ENCODE assay signal across 19 cellular contexts in the genomic region with DNA sequence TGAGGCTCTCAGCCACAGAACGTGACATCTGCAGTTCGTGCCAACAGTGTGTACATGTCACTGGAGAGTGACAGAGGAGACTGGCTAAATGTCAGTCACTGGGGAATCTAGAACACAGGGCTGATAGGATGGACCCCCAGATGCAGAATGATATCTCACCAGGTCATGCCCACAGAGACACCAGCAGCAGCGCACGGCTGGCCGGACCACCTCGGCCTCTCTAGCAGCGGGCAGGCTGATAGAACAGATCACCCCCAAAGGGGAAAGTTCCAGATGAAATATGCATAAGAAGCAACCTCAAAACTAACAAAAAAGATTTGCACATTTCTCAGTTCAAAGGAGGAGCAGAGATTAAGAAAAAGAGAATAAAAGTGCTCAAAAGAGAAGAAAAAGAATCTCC.
DNase-seq lines count a peak whose midpoint lies in the region; ATAC-seq and TF ChIP-seq lines count a peak whose summit lies in the region.
"Had no signal": no experiment of that assay in that cellular context is flagged by ENCODE, and none has a peak within 500 bp of the region (broad histone marks: within the 10 kb centered on the region; RNA-seq: fewer than 3 reads in every experiment).

No MANE protein-coding gene starts in this region.

- H3K36me3 ChIP-seq in neutrophil (no peaks in the 10 kb centered on the region), PC-3 (ENCODE audit: low read depth, low read length) (no peaks in the 10 kb centered on the region)
- H3K36me3 ChIP-seq: BLaER1 treated with 17β-estradiol and CSF1 and Interleukin-3, amounts not matched to agents 10 nM and 100 nM had no signal

- H3K36me3 Mint-ChIP-seq in activated CD8-positive, alpha-beta T cell treated with anti-CD3 and anti-CD28 coated beads, Interleukin-2, amount 10 ng/mL, durations not matched to agents 7 days and 5 days (ENCODE audit: low read depth) = no peaks in the 10 kb centered on the region
- no peaks in the 10 kb centered on the region for H3K36me3 Mint-ChIP-seq in activated CD8-positive, alpha-beta T cell treated with anti-CD3 and anti-CD28 coated beads for 36 hours (ENCODE audit: low read depth)
- H3K36me3 Mint-ChIP-seq in H9 (ENCODE audit: insufficient read depth in 1 of 3, low read depth in 3 of 3) = no peaks in the 10 kb centered on the region; a peak in 1 of 7 replicates
- H3K36me3 Mint-ChIP-seq: CD8-positive, alpha-beta T cell had no signal

- no peak overlapping the region for H2BK15ac ChIP-seq in H9 (ENCODE audit: low read depth, low read length)

- no peak overlapping the region for H3K9ac ChIP-seq in H9 (ENCODE audit: extremely low read depth, insufficient read length, low read length)
- no peak overlapping the region for H3K9ac ChIP-seq in PC-3 (ENCODE audit: low read length)
- H3K9ac ChIP-seq: BLaER1 treated with 17β-estradiol and CSF1 and Interleukin-3, amounts not matched to agents 10 nM and 100 nM had no signal

- CTCF ChIA-PET in activated CD8-positive, alpha-beta T cell treated with anti-CD3 and anti-CD28 coated beads, Interleukin-2, amount 10 ng/mL, durations not matched to agents 7 days and 5 days (lab: Charles Lee) = no interaction called here
- CTCF ChIA-PET in activated CD8-positive, alpha-beta T cell treated with anti-CD3 and anti-CD28 coated beads for 36 hours (lab: Charles Lee) = no interaction called here
- CTCF ChIA-PET in PC-3 (lab: Charles Lee) = no interaction called here

- no peak overlapping the region for H3K4me3 Mint-ChIP-seq in activated CD8-positive, alpha-beta T cell treated with anti-CD3 and anti-CD28 coated beads, Interleukin-2, amount 10 ng/mL, durations not matched to agents 7 days and 5 days
- H3K4me3 Mint-ChIP-seq in activated CD8-positive, alpha-beta T cell treated with anti-CD3 and anti-CD28 coated beads for 36 hours = no peak overlapping the region
- no peak overlapping the region for H3K4me3 Mint-ChIP-seq in H9
- H3K4me3 Mint-ChIP-seq: B cell; CD4-positive, alpha-beta T cell; CD8-positive, alpha-beta T cell had no signal

- peak; percentile 15 for ATAC-seq in activated CD8-positive, alpha-beta T cell treated with anti-CD3 and anti-CD28 coated beads, Interleukin-2, amount 10 ng/mL, durations not matched to agents 7 days and 5 days
- ATAC-seq in activated CD8-positive, alpha-beta T cell treated with anti-CD3 and anti-CD28 coated beads for 36 hours = no peak
- no peak for ATAC-seq in PC-3
- ATAC-seq: CD8-positive, alpha-beta T cell had no signal

- H3F3A ChIP-seq in PC-3 (ENCODE audit: low read length, unreplicated experiment) = no peaks in the 10 kb centered on the region

- H2AFZ ChIP-seq in H9 (ENCODE audit: low read length) (no peak overlapping the region), PC-3 (ENCODE audit: low read length) (no peak overlapping the region)

- H3T11ph ChIP-seq in H9 (ENCODE audit: low read length) = no peak overlapping the region

- H3K27me3 ChIP-seq in H9 (ENCODE audit: insufficient read depth, low read length) (no peaks in the 10 kb centered on the region), neutrophil (no peaks in the 10 kb centered on the region), PC-3 (ENCODE audit: low read length) (peaks cover 42% of the 10 kb centered on the region)
- H3K27me3 ChIP-seq: BLaER1 treated with 17β-estradiol and CSF1 and Interleukin-3, amounts not matched to agents 10 nM and 100 nM had no signal

- no peak overlapping the region for H3K56ac ChIP-seq in H9 (ENCODE audit: insufficient read length, low read depth, low read length)

- peak overlapping the region; percentile 49; the same call in 1 of the 2 replicates for H3K14ac ChIP-seq in H9 (ENCODE audit: insufficient read depth, low read length)

- H3K4me3 ChIP-seq in neutrophil (ENCODE audit: low read depth in 1 of 2, low read length in 1 of 2) (no peak overlapping the region), PC-3 (ENCODE audit: low read length) (no peak overlapping the region)
- H3K4me3 ChIP-seq: A549; BLaER1 treated with 17β-estradiol and CSF1 and Interleukin-3, amounts not matched to agents 10 nM and 100 nM had no signal

- WGBS in H9 (ENCODE audit: extremely low coverage, insufficient read length, low lambda C conversion rate) = no CpG with 5 or more reads among the region's 7 CpGs

- no peaks in the 10 kb centered on the region for H3K79me2 ChIP-seq in H9 (ENCODE audit: insufficient read depth, low read length)
- H3K79me2 ChIP-seq in PC-3 (ENCODE audit: low read length) = no peaks in the 10 kb centered on the region

- POLR2A ChIA-PET in activated CD8-positive, alpha-beta T cell treated with anti-CD3 and anti-CD28 coated beads, Interleukin-2, amount 10 ng/mL, durations not matched to agents 7 days and 5 days (lab: Charles Lee) = no interaction called here
- POLR2A ChIA-PET in activated CD8-positive, alpha-beta T cell treated with anti-CD3 and anti-CD28 coated beads for 36 hours (lab: Charles Lee) = no interaction called here
- POLR2A ChIA-PET in PC-3 (lab: Charles Lee; ENCODE audit: unreplicated experiment) = no interaction called here

- H3K4ac ChIP-seq in H9 (ENCODE audit: low read depth, low read length) = no peak overlapping the region

- intact Hi-C loops in activated CD8-positive, alpha-beta T cell treated with anti-CD3 and anti-CD28 coated beads for 36 hours (cut with micrococcal nuclease) = no loop called here
- intact Hi-C loops in PC-3 (cut with micrococcal nuclease) = no loop called here

- H3K4me1 ChIP-seq in H9 (ENCODE audit: insufficient read depth, low read length) (no peaks in the 10 kb centered on the region), neutrophil (ENCODE audit: control insufficient read depth in 1 of 2, insufficient read depth in 1 of 2, low read depth in 1 of 2, low read length in 1 of 2) (peaks cover 49 to 60% of the 10 kb centered on the region in 2 experiments), PC-3 (ENCODE audit: insufficient read depth, low read length) (no peaks in the 10 kb centered on the region)
- H3K4me1 ChIP-seq: BLaER1 treated with 17β-estradiol and CSF1 and Interleukin-3, amounts not matched to agents 10 nM and 100 nM had no signal

- no peak overlapping the region for H3K18ac ChIP-seq in H9 (ENCODE audit: insufficient read length, low read depth, low read length)

- no peak overlapping the region for H2BK120ac ChIP-seq in H9 (ENCODE audit: low read depth, low read length, poor library complexity, severe bottlenecking)

- H3K4me2 ChIP-seq in H9 (ENCODE audit: insufficient read depth, insufficient read length, low read length) (no peak overlapping the region), PC-3 (ENCODE audit: low read length) (no peak overlapping the region)
- H3K4me2 ChIP-seq: A549; BLaER1 treated with 17β-estradiol and CSF1 and Interleukin-3, amounts not matched to agents 10 nM and 100 nM had no signal

- no peaks in the 10 kb centered on the region for H3K9me3 Mint-ChIP-seq in activated CD8-positive, alpha-beta T cell treated with anti-CD3 and anti-CD28 coated beads, Interleukin-2, amount 10 ng/mL, durations not matched to agents 7 days and 5 days (ENCODE audit: insufficient read depth)
- H3K9me3 Mint-ChIP-seq in activated CD8-positive, alpha-beta T cell treated with anti-CD3 and anti-CD28 coated beads for 36 hours = no peaks in the 10 kb centered on the region
- H3K9me3 Mint-ChIP-seq in H9 = 0 out of 5 replicates have a peak, but pooled peaks cover 0 to 2% of the 10 kb centered on the region in 2 experiments
- H3K9me3 Mint-ChIP-seq: CD4-positive, alpha-beta T cell; CD8-positive, alpha-beta T cell had no signal

- no peak overlapping the region for H2BK20ac ChIP-seq in H9 (ENCODE audit: low read depth, low read length, poor library complexity, severe bottlenecking)

- H3K4me1 Mint-ChIP-seq in activated CD8-positive, alpha-beta T cell treated with anti-CD3 and anti-CD28 coated beads, Interleukin-2, amount 10 ng/mL, durations not matched to agents 7 days and 5 days (ENCODE audit: low read depth) = no peaks in the 10 kb centered on the region
- no peaks in the 10 kb centered on the region for H3K4me1 Mint-ChIP-seq in activated CD8-positive, alpha-beta T cell treated with anti-CD3 and anti-CD28 coated beads for 36 hours (ENCODE audit: low read depth)
- H3K4me1 Mint-ChIP-seq in H9 = peaks cover 6 to 11% of the 10 kb centered on the region in 2 experiments
- H3K4me1 Mint-ChIP-seq: B cell had no signal

- H3K79me1 ChIP-seq in H9 (ENCODE audit: insufficient read depth, low read depth, low read length, poor library complexity, severe bottlenecking) = no peaks in the 10 kb centered on the region

- H2BK5ac ChIP-seq in H9 (ENCODE audit: insufficient read length, low read length) = no peak overlapping the region

- H3K9me3 ChIP-seq in H9 (ENCODE audit: control insufficient read depth, low read depth, low read length) (no peaks in the 10 kb centered on the region), neutrophil (no peaks in the 10 kb centered on the region), PC-3 (ENCODE audit: low read length) (no peaks in the 10 kb centered on the region)
- H3K9me3 ChIP-seq: A549; BLaER1 treated with 17β-estradiol and CSF1 and Interleukin-3, amounts not matched to agents 10 nM and 100 nM; Caco-2 had no signal

- DNase-seq in activated CD8-positive, alpha-beta T cell treated with anti-CD3 and anti-CD28 coated beads, Interleukin-2, amount 10 ng/mL, durations not matched to agents 7 days and 5 days = no peak
- no peak for DNase-seq in activated CD8-positive, alpha-beta T cell treated with anti-CD3 and anti-CD28 coated beads for 36 hours
- no peak for DNase-seq in H9
- no peak for DNase-seq in substantia nigra (lab: John Stamatoyannopoulos, UW)
- DNase-seq in PC-3 = no peak
- DNase-seq in SIG-M5 (lab: John Stamatoyannopoulos, UW) = no peak
- DNase-seq: AML-193; Caco-2; Calu3; CD4-positive, alpha-beta T cell; CD8-positive, alpha-beta T cell; DMS79 treated with DMSO at 0.1 percent for 48 hours; GF-D8 had no signal

- no peak overlapping the region for H4K91ac ChIP-seq in H9 (ENCODE audit: insufficient read length, low read depth, low read length)

- H3K27me3 Mint-ChIP-seq in activated CD8-positive, alpha-beta T cell treated with anti-CD3 and anti-CD28 coated beads, Interleukin-2, amount 10 ng/mL, durations not matched to agents 7 days and 5 days (ENCODE audit: low read depth) = no peaks in the 10 kb centered on the region
- peaks cover 1% of the 10 kb centered on the region for H3K27me3 Mint-ChIP-seq in activated CD8-positive, alpha-beta T cell treated with anti-CD3 and anti-CD28 coated beads for 36 hours
- no peaks in the 10 kb centered on the region for H3K27me3 Mint-ChIP-seq in H9 (ENCODE audit: low read depth)
- H3K27me3 Mint-ChIP-seq: B cell; CD4-positive, alpha-beta T cell had no signal

- H4K8ac ChIP-seq in H9 (replicated peaks; ENCODE audit: insufficient read length, low read depth, low read length) = no peak overlapping the region

- no peak overlapping the region for H3K23ac ChIP-seq in H9 (ENCODE audit: insufficient read length, low read depth, low read length)

- TF ChIP-seq CTCF in activated CD8-positive, alpha-beta T cell treated with anti-CD3 and anti-CD28 coated beads for 36 hours (IDR thresholded peaks at IDR 0.05) = no peak
- TF ChIP-seq CTCF in H9 (conservative IDR thresholded peaks at IDR 0.05) = no peak
- no peak for TF ChIP-seq CTCF in neutrophil (IDR thresholded peaks at IDR 0.05)
- no peak for TF ChIP-seq CTCF in PC-3 (conservative IDR thresholded peaks at IDR 0.05; ENCODE audit: low read depth, low read length)

- no peak overlapping the region for H4K5ac ChIP-seq in H9 (ENCODE audit: insufficient read length, low read depth, low read length)

- no peak overlapping the region for H3K27ac Mint-ChIP-seq in activated CD8-positive, alpha-beta T cell treated with anti-CD3 and anti-CD28 coated beads, Interleukin-2, amount 10 ng/mL, durations not matched to agents 7 days and 5 days
- no peak overlapping the region for H3K27ac Mint-ChIP-seq in activated CD8-positive, alpha-beta T cell treated with anti-CD3 and anti-CD28 coated beads for 36 hours
- peak overlapping the region in 1 of 3 experiments; percentile 76; a peak in 1 of 7 replicates for H3K27ac Mint-ChIP-seq in H9
- H3K27ac Mint-ChIP-seq: B cell; CD4-positive, alpha-beta T cell; CD8-positive, alpha-beta T cell had no signal

- H3K27ac ChIP-seq in H9 (ENCODE audit: insufficient read length, low read depth, low read length) (no peak overlapping the region), neutrophil (peak overlapping the region; percentile 82), substantia nigra (ENCODE audit: low read depth, low read length, poor library complexity, severe bottlenecking) (peak overlapping the region; percentile 10), PC-3 (ENCODE audit: low read length) (no peak overlapping the region)
- H3K27ac ChIP-seq: 22Rv1; A549; BLaER1 treated with 17β-estradiol and CSF1 and Interleukin-3, amounts not matched to agents 10 nM and 100 nM; C4-2B had no signal

- H2BK12ac ChIP-seq in H9 (ENCODE audit: insufficient read length, low read depth, low read length) = no peak overlapping the region

- no peaks in the 10 kb centered on the region for H3K23me2 ChIP-seq in H9 (ENCODE audit: insufficient read length, low read depth, low read length, poor library complexity, severe bottlenecking)

- H2AK5ac ChIP-seq in H9 (ENCODE audit: insufficient read length, low read length) = no peak overlapping the region

- BruUV-seq in PC-3 (replicated peaks; lab: Mats Ljungman, UMichigan) = no TSS peak

- H3K9me2 ChIP-seq in PC-3 (replicated peaks; ENCODE audit: low read length) = no peaks in the 10 kb centered on the region

- no peaks in the 10 kb centered on the region for H4K20me1 ChIP-seq in H9 (ENCODE audit: control insufficient read depth, insufficient read depth, insufficient read length)
- H4K20me1 ChIP-seq in PC-3 (ENCODE audit: low read length) = no peaks in the 10 kb centered on the region
- H4K20me1 ChIP-seq: BLaER1 treated with 17β-estradiol and CSF1 and Interleukin-3, amounts not matched to agents 10 nM and 100 nM had no signal

Comparison
In these comparisons a context has a peak if more than half of its experiments do, and no peak if none do; other contexts are left out.
1. H3K27ac ChIP-seq: peak in neutrophil (single experiment) and substantia nigra (single experiment); none in H9 (single experiment) and PC-3 (single experiment).